ENCODE assay signal across 22 cellular contexts in the genomic region with DNA sequence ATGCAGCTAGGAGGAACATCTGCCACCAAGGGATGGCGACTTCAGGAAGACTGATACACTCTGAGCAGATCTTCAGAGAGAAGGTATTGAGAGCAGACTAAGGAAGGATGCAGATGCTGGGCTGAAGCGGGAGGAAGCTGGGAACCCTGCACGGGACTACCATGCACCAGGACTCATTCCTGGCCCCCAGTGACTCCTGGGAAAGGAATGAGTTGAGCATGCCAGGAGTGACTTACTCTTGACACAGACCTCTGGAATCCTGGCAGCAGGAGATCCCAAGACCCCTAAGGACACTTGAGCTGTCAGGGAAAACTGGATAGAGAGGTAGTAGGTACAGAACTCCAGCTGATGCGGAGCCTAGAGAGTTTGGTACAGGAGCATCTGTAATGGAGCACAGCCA.
DNase-seq lines count a peak whose midpoint lies in the region; ATAC-seq and TF ChIP-seq lines count a peak whose summit lies in the region.
"Had no signal": no experiment of that assay in that cellular context is flagged by ENCODE, and none has a peak within 500 bp of the region (broad histone marks: within the 10 kb centered on the region; RNA-seq: fewer than 3 reads in every experiment).

No MANE protein-coding gene starts in this region.

- H3K4me3 Mint-ChIP-seq in effector memory CD8-positive, alpha-beta T cell, result no peak overlapping the region
- H3K4me3 Mint-ChIP-seq: activated naive CD8-positive, alpha-beta T cell treated with anti-CD3 and anti-CD28 coated beads, Interleukin-2, amount 10 ng/mL, durations not matched to agents 7 days and 5 days; CD8-positive, alpha-beta T cell had no signal

- peak; percentile 16 for DNase-seq in GM04503 (ENCODE audit: low read depth)
- peak; percentile 40 for DNase-seq in PC-3
- peak; percentile 5 to 6 for DNase-seq in cardiac fibroblast (ENCODE audit: low read depth in 2 of 2)
- peak; percentile 19 for DNase-seq in renal cortical epithelial cell (ENCODE audit: low read depth)
- no peak for DNase-seq in KBM-7
- DNase-seq in iPS-NIHi7 (ENCODE audit: extremely low spot score), result no peak
- no peak for DNase-seq in effector memory CD8-positive, alpha-beta T cell
- DNase-seq: activated CD4-positive, alpha-beta T cell treated with anti-CD3 and anti-CD28 coated beads, Interleukin-2, amount 50 U/mL, for 48 hours; activated CD4-positive, CD25-positive, alpha-beta regulatory T cell; activated effector memory CD4-positive, alpha-beta T cell treated with Interleukin-2 at 50 U/mL for 16 hours; activated naive CD8-positive, alpha-beta T cell treated with anti-CD3 and anti-CD28 coated beads, Interleukin-2, amount 10 ng/mL, durations not matched to agents 7 days and 5 days; CD8-positive, alpha-beta T cell; DMS153; GDM1; GOT3; Kasumi-1; NCI-H1092; NCI-H187; RPMI8226; SK-N-SH had no signal

- H3K27me3 Mint-ChIP-seq in effector memory CD8-positive, alpha-beta T cell, result no peaks in the 10 kb centered on the region
- H3K27me3 Mint-ChIP-seq: activated naive CD8-positive, alpha-beta T cell treated with anti-CD3 and anti-CD28 coated beads, Interleukin-2, amount 10 ng/mL, durations not matched to agents 7 days and 5 days had no signal

- no peak overlapping the region for H3K4me2 ChIP-seq in PC-3 (ENCODE audit: low read length)
- H3K4me2 ChIP-seq: SK-N-SH had no signal

- H3K4me1 ChIP-seq in PC-3 (ENCODE audit: insufficient read depth, low read length), result no peaks in the 10 kb centered on the region

- H3K36me3 ChIP-seq in PC-3 (ENCODE audit: low read depth, low read length), result no peaks in the 10 kb centered on the region

- no peaks in the 10 kb centered on the region for H4K20me1 ChIP-seq in PC-3 (ENCODE audit: low read length)

- H3K4me3 ChIP-seq in PC-3 (ENCODE audit: low read length) (no peak overlapping the region), cardiac fibroblast (replicated peaks in 1 of 2; ENCODE audit: low read depth in 2 of 2, low read length in 2 of 2) (no peak overlapping the region)
- H3K4me3 ChIP-seq: coronary artery had no signal

- no peak overlapping the region for H3K27ac Mint-ChIP-seq in effector memory CD8-positive, alpha-beta T cell
- H3K27ac Mint-ChIP-seq: activated naive CD8-positive, alpha-beta T cell treated with anti-CD3 and anti-CD28 coated beads, Interleukin-2, amount 10 ng/mL, durations not matched to agents 7 days and 5 days; CD8-positive, alpha-beta T cell had no signal

- TF ChIP-seq CTCF in PC-3 (conservative IDR thresholded peaks at IDR 0.05; ENCODE audit: low read depth, low read length) (no peak), cardiac fibroblast (IDR thresholded peaks at IDR 0.05; ENCODE audit: low read depth, low read length) (no peak)

- H3K79me2 ChIP-seq in PC-3 (ENCODE audit: low read length), result no peaks in the 10 kb centered on the region

- H3K9me3 Mint-ChIP-seq in effector memory CD8-positive, alpha-beta T cell, result peaks cover 4 to 14% of the 10 kb centered on the region in 2 donors
- H3K9me3 Mint-ChIP-seq: CD8-positive, alpha-beta T cell had no signal

- no peaks in the 10 kb centered on the region for H3K36me3 Mint-ChIP-seq in effector memory CD8-positive, alpha-beta T cell (ENCODE audit: insufficient read depth)
- H3K36me3 Mint-ChIP-seq: activated naive CD8-positive, alpha-beta T cell treated with anti-CD3 and anti-CD28 coated beads, Interleukin-2, amount 10 ng/mL, durations not matched to agents 7 days and 5 days; CD8-positive, alpha-beta T cell had no signal

- CTCF ChIA-PET in PC-3 (lab: Charles Lee), result no interaction called here

- no peak overlapping the region for H2AFZ ChIP-seq in PC-3 (ENCODE audit: low read length)

- POLR2A ChIA-PET in PC-3 (lab: Charles Lee; ENCODE audit: unreplicated experiment), result interaction anchor here (0.5 kb wide), 1 partner anchor 33 kb away, joined by 3 read pairs; no protein-coding TSS in a partner anchor

- no peak for ATAC-seq in PC-3
- ATAC-seq in HG02588 (IDR thresholded peaks at IDR 0.05; ENCODE audit: unreplicated experiment), result no peak
- ATAC-seq in effector memory CD8-positive, alpha-beta T cell (replicated peaks), result no peak
- ATAC-seq: CD8-positive, alpha-beta T cell had no signal

- no TSS peak for BruUV-seq in PC-3 (replicated peaks; lab: Mats Ljungman, UMichigan)

- in situ Hi-C loops in KBM-7 (cut with MboI; ENCODE audit: low pct_unique_long_range_greater_than_20kb, low sequenced_read_pairs), result no loop called here

- no peak overlapping the region for H3K9ac ChIP-seq in PC-3 (ENCODE audit: low read length)
- H3K9ac ChIP-seq: SK-N-SH had no signal

- no peaks in the 10 kb centered on the region for H3F3A ChIP-seq in PC-3 (ENCODE audit: low read length, unreplicated experiment)

- H3K9me2 ChIP-seq in PC-3 (replicated peaks; ENCODE audit: low read length), result no peaks in the 10 kb centered on the region
- H3K9me2 ChIP-seq: SK-N-SH had no signal

- intact Hi-C loops in PC-3 (cut with micrococcal nuclease), result no loop called here

- H3K27ac ChIP-seq in PC-3 (ENCODE audit: low read length), result no peak overlapping the region
- H3K27ac ChIP-seq: coronary artery had no signal

- H3K9me3 ChIP-seq in PC-3 (ENCODE audit: low read length), result no peaks in the 10 kb centered on the region
- H3K9me3 ChIP-seq: SK-N-SH had no signal

- no peaks in the 10 kb centered on the region for H3K27me3 ChIP-seq in PC-3 (ENCODE audit: low read length)

- no peaks in the 10 kb centered on the region for H3K4me1 Mint-ChIP-seq in effector memory CD8-positive, alpha-beta T cell (ENCODE audit: low read depth in 2 of 2)
- H3K4me1 Mint-ChIP-seq: activated naive CD8-positive, alpha-beta T cell treated with anti-CD3 and anti-CD28 coated beads, Interleukin-2, amount 10 ng/mL, durations not matched to agents 7 days and 5 days had no signal

Comparison
In these comparisons a context has a peak if more than half of its experiments do, and no peak if none do; other contexts are left out.
1. DNase-seq: peak in GM04503 (single experiment), PC-3 (single experiment), cardiac fibroblast (2 of 2) and renal cortical epithelial cell (single experiment); none in KBM-7 (single experiment), iPS-NIHi7 (single experiment) and effector memory CD8-positive, alpha-beta T cell (0 of 3).